ENCODE assay signal across 35 cellular contexts in genomic region chr6:1227600-1227934, GRCh38.
"Had no signal": no experiment of that assay in that cellular context is flagged by ENCODE, and none has a peak within 500 bp of the region (broad histone marks: within the 10 kb centered on the region; RNA-seq: fewer than 3 reads in every experiment).

No MANE protein-coding gene starts in this region.

- H3K27ac Mint-ChIP-seq: activated B cell treated with CpG ODN at 0.5 μM for 24 hours; activated CD8-positive, alpha-beta T cell treated with anti-CD3 and anti-CD28 coated beads for 36 hours; activated naive CD4-positive, alpha-beta T cell treated with anti-CD3 and anti-CD28 coated beads for 36 hours; activated naive CD4-positive, alpha-beta T cell treated with anti-CD3 and anti-CD28 coated beads, Interleukin-2, amount 50 U/mL, for 24 hours; activated naive CD8-positive, alpha-beta T cell treated with anti-CD3 and anti-CD28 coated beads for 36 hours; activated naive CD8-positive, alpha-beta T cell treated with anti-CD3 and anti-CD28 coated beads, Interleukin-2, amount 50 U/mL, for 24 hours; activated T-helper 1 cell treated with anti-CD3 and anti-CD28 coated beads, Interleukin-12 subunit alpha, Interleukin-12 subunit beta, Interleukin-2, Interleukin-4 antibody, amounts not matched to agents 30 ng/mL and 10 ng/mL and 1 ng/mL, durations not matched to agents 14 hours and 24 hours and 36 hours; activated T-helper 2 cell treated with anti-CD3 and anti-CD28 coated beads, Interferon-gamma antibody, Interleukin-2, Interleukin-4, amounts not matched to agents 10 μg/mL and 5 μg/mL and 100 μg/mL, durations not matched to agents 14 hours and 24 hours and 36 hours; effector memory CD8-positive, alpha-beta T cell; T-helper 17 cell; T-helper 2 cell treated with Interferon-gamma antibody and Interleukin-4, amounts not matched to agents 5 μg/mL and 100 μg/mL, for 36 hours had no signal

- H3K4me3 ChIP-seq: adrenal gland, body of pancreas had no signal

- H3K36me3 Mint-ChIP-seq: activated naive CD4-positive, alpha-beta T cell treated with anti-CD3 and anti-CD28 coated beads, Interleukin-2, amount 50 U/mL, for 24 hours; activated naive CD8-positive, alpha-beta T cell treated with anti-CD3 and anti-CD28 coated beads for 36 hours had no signal

- DNase-seq: activated B cell treated with CpG ODN at 0.5 μM for 24 hours; activated CD4-positive, alpha-beta T cell treated with anti-CD3 and anti-CD28 coated beads for 48 hours; activated CD4-positive, alpha-beta T cell treated with anti-CD3 and anti-CD28 coated beads, Interleukin-2, amount 50 U/mL, for 1 hour; activated CD4-positive, alpha-beta T cell treated with anti-CD3 and anti-CD28 coated beads, Interleukin-2, amount 50 U/mL, for 48 hours; activated CD8-positive, alpha-beta memory T cell treated with anti-CD3 and anti-CD28 coated beads for 24 hours; activated CD8-positive, alpha-beta T cell treated with anti-CD3 and anti-CD28 coated beads for 36 hours; activated effector memory CD4-positive, alpha-beta T cell treated with anti-CD3 and anti-CD28 coated beads, Interleukin-2, amount 50 U/mL, for 16 hours; activated naive CD4-positive, alpha-beta T cell treated with anti-CD3 and anti-CD28 coated beads for 36 hours; activated naive CD8-positive, alpha-beta T cell treated with anti-CD3 and anti-CD28 coated beads for 36 hours; activated naive CD8-positive, alpha-beta T cell treated with anti-CD3 and anti-CD28 coated beads, Interleukin-2, amount 50 U/mL, for 24 hours; activated T-cell treated with anti-CD3 and anti-CD28 coated beads, Interleukin-2, amount 50 U/mL, for 1 hour; activated T-cell treated with anti-CD3 and anti-CD28 coated beads, Interleukin-2, amount 50 U/mL, for 48 hours; adrenal gland; amygdala; aorta; body of pancreas; caudate nucleus; cortex of kidney; dermis blood vessel endothelial cell; effector CD4-positive, alpha-beta T cell; effector memory CD8-positive, alpha-beta T cell; foreskin fibroblast; T-helper 1 cell; T-helper 17 cell; T1000; WERI-Rb-1 had no signal

- ATAC-seq: activated CD4-positive, CD25-positive, alpha-beta regulatory T cell treated with anti-CD3 and anti-CD28 coated beads, Interleukin-2, amount 50 U/mL, for 24 hours; activated CD8-positive, alpha-beta T cell treated with anti-CD3 and anti-CD28 coated beads for 36 hours; activated naive CD8-positive, alpha-beta T cell treated with anti-CD3 and anti-CD28 coated beads, Interleukin-2, amount 50 U/mL, for 24 hours; body of pancreas; effector memory CD8-positive, alpha-beta T cell; T-helper 17 cell had no signal

- H3K9me3 Mint-ChIP-seq: activated B cell treated with CpG ODN at 0.5 μM for 24 hours; activated CD8-positive, alpha-beta T cell treated with anti-CD3 and anti-CD28 coated beads for 36 hours; activated naive CD4-positive, alpha-beta T cell treated with anti-CD3 and anti-CD28 coated beads for 36 hours; activated naive CD4-positive, alpha-beta T cell treated with anti-CD3 and anti-CD28 coated beads, Interleukin-2, amount 50 U/mL, for 24 hours; activated naive CD8-positive, alpha-beta T cell treated with anti-CD3 and anti-CD28 coated beads for 36 hours; activated naive CD8-positive, alpha-beta T cell treated with anti-CD3 and anti-CD28 coated beads, Interleukin-2, amount 50 U/mL, for 24 hours; activated T-helper 1 cell treated with anti-CD3 and anti-CD28 coated beads, Interleukin-12 subunit alpha, Interleukin-12 subunit beta, Interleukin-2, Interleukin-4 antibody, amounts not matched to agents 30 ng/mL and 10 ng/mL and 1 ng/mL, durations not matched to agents 14 hours and 24 hours and 36 hours; activated T-helper 2 cell treated with anti-CD3 and anti-CD28 coated beads, Interferon-gamma antibody, Interleukin-2, Interleukin-4, amounts not matched to agents 10 μg/mL and 5 μg/mL and 100 μg/mL, durations not matched to agents 14 hours and 24 hours and 36 hours; effector memory CD8-positive, alpha-beta T cell; T-helper 2 cell treated with Interferon-gamma antibody and Interleukin-4, amounts not matched to agents 5 μg/mL and 100 μg/mL, for 36 hours had no signal

- H3K9me3 ChIP-seq: adrenal gland, body of pancreas had no signal

- H3K27me3 ChIP-seq: adrenal gland, body of pancreas had no signal

- H3K27ac ChIP-seq: adrenal gland, body of pancreas, WERI-Rb-1 had no signal

- FAIRE-seq: colon, endometrium, endothelial cell of umbilical vein, frontal cortex had no signal

- H3K4me1 ChIP-seq: adrenal gland, body of pancreas had no signal

- H3K4me1 Mint-ChIP-seq: activated B cell treated with CpG ODN at 0.5 μM for 24 hours; activated naive CD4-positive, alpha-beta T cell treated with anti-CD3 and anti-CD28 coated beads, Interleukin-2, amount 50 U/mL, for 24 hours; activated naive CD8-positive, alpha-beta T cell treated with anti-CD3 and anti-CD28 coated beads for 36 hours; activated naive CD8-positive, alpha-beta T cell treated with anti-CD3 and anti-CD28 coated beads, Interleukin-2, amount 50 U/mL, for 24 hours; T-helper 17 cell had no signal

- H3K36me3 ChIP-seq: adrenal gland, WERI-Rb-1 had no signal

- H3K4me3 Mint-ChIP-seq: activated B cell treated with CpG ODN at 0.5 μM for 24 hours; activated CD8-positive, alpha-beta T cell treated with anti-CD3 and anti-CD28 coated beads for 36 hours; activated naive CD4-positive, alpha-beta T cell treated with anti-CD3 and anti-CD28 coated beads for 36 hours; activated naive CD4-positive, alpha-beta T cell treated with anti-CD3 and anti-CD28 coated beads, Interleukin-2, amount 50 U/mL, for 24 hours; activated naive CD8-positive, alpha-beta T cell treated with anti-CD3 and anti-CD28 coated beads for 36 hours; activated naive CD8-positive, alpha-beta T cell treated with anti-CD3 and anti-CD28 coated beads, Interleukin-2, amount 50 U/mL, for 24 hours; activated T-helper 1 cell treated with anti-CD3 and anti-CD28 coated beads, Interleukin-12 subunit alpha, Interleukin-12 subunit beta, Interleukin-2, Interleukin-4 antibody, amounts not matched to agents 30 ng/mL and 10 ng/mL and 1 ng/mL, durations not matched to agents 14 hours and 24 hours and 36 hours; effector memory CD8-positive, alpha-beta T cell; T-helper 17 cell; T-helper 2 cell treated with Interferon-gamma antibody and Interleukin-4, amounts not matched to agents 5 μg/mL and 100 μg/mL, for 36 hours had no signal
